ENCODE assay signal across 8 cellular contexts in the genomic region with DNA sequence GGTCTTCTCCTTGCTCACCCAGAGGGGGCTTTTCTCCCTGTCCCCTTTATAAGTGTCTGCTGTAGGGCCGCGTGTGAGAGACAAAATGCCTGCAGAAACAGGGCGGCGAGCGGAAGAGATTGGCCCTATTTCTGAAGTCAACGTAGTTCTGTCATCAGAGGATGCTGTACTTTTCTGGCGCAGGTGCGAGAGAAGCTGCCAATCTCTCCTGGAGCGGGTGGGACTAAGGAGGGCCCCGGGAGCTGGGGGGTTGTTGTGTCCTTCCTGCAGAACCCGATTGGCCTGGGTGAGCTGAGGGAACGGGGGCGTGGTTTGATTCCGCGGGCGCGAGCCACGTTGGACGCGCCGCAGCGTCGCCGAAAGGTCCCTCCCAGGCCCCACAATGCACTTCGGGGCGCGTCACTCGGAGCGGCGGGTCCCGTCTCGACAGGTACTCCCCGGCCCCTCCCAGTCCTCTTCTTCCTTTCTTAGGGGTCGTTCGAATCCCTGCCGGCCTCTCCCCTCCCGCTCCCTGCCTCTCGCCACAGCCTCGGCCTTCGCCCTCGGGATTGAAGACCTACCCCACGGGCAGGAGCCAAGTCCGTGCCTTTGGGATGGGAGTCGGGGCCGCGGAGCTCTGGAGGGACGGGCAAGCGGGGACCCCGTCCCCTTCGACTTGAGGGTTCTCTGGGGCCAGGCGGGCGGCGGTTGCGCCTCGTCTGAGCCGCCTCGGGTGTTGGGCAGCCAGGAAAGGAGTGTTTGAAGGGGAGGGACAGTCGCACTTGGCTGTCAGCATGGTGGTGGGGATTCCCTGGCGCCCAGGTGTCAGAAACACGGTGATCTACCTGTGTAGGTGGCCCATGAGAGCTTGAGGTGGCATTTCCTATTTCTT.
DNase-seq lines count a peak whose midpoint lies in the region; ATAC-seq lines count a peak whose summit lies in the region.

A gene with protein sequence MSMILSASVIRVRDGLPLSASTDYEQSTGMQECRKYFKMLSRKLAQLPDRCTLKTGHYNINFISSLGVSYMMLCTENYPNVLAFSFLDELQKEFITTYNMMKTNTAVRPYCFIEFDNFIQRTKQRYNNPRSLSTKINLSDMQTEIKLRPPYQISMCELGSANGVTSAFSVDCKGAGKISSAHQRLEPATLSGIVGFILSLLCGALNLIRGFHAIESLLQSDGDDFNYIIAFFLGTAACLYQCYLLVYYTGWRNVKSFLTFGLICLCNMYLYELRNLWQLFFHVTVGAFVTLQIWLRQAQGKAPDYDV (plus strand): TSS at position 387 of the 871 bp plus-strand sequence. CDS start 7,275 bp downstream, outside the sequence.

- DNase-seq in AG08396 (ENCODE audit: low spot score) (peak; percentile 94), NCI-H345 treated with DMSO at 0.1 percent for 48 hours (lab: John Stamatoyannopoulos, UW; ENCODE audit: unreplicated experiment) (peak; percentile 87), cerebellar cortex (ENCODE audit: low spot score) (peak; percentile 98), islet precursor cell (peak; percentile 98)
- DNase-seq in activated CD4-positive, CD25-positive, alpha-beta regulatory T cell (lab: John Stamatoyannopoulos, UW) = peak; percentile 84 to 94 (median 90)
- peak; percentile 88 to 94 (median 92) for DNase-seq in stimulated activated CD4-positive, alpha-beta T cell treated with anti-CD3 and anti-CD28 coated beads, Interleukin-12 subunit alpha, Interleukin-12 subunit beta, amount 100 ng/mL, for 48 hours (ENCODE audit: low read depth in 2 of 3, low spot score in 1 of 3)

- ATAC-seq in GM19023 (IDR thresholded peaks at IDR 0.05; ENCODE audit: unreplicated experiment) = peak; percentile 99
- ATAC-seq in HG03280 (IDR thresholded peaks at IDR 0.05; ENCODE audit: unreplicated experiment) = peak; percentile 98

Comparison
In these comparisons a context has a peak if more than half of its experiments do, and no peak if none do; other contexts are left out.
1. Peak in every context shown above with its lines: DNase-seq and ATAC-seq.